Comparison of ENCODE assay signal across 8 cellular contexts in the genomic region with DNA sequence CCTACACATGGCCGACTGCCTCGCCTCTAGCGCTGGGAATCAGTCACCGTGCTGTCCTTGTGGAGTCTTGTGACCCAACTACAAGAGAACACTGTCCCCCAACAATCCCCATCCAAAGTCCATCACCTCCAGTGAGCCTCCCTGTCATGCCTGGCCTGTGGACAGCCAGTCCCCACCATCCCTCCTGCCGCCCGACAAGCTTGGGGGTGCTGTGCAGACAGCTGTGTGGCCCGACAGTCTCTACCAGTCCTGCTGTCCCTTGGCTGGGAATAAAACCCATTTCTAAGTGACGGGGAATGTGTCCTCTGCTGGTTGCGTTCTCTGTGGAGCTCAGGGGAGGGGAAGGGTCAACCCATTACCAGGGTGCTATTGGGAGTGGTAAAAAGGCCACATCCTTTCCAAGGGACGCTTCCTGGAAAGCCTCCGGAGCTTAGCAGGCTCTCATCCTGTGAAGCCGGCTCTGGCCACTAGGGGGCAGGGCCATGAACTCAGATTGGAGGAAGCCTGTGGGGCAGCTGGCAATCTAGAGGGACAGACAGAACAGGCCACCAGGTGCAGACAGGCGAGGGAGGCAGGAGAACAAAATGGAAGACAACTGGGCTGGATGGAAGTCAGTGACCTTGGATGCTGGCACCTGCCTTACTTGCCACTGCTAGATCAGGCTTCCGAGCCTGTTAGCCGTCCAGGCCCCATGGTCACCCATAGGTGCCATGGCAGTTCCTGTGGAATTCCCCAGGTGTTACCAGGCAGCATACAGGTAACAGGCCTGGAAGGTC. TPM values are rescaled to one million over a fixed set of nuclear protein-coding genes. Genes with fewer than 3 reads are reported as not detected.
DNase-seq lines count a peak whose midpoint lies in the region; ATAC-seq lines count a peak whose summit lies in the region.

No MANE protein-coding gene starts in this region.

- peak; percentile 50 for DNase-seq in COLO829 (ENCODE audit: low spot score)
- DNase-seq in HT-29 (ENCODE audit: low spot score) = peak; percentile 77
- peak; percentile 62 for DNase-seq in SW480 (ENCODE audit: low spot score)
- peak; percentile 45 for DNase-seq in activated naive CD8-positive, alpha-beta T cell treated with anti-CD3 and anti-CD28 coated beads, Interleukin-2, amount 50 U/mL, for 16 hours (ENCODE audit: low read depth, low spot score)
- DNase-seq in right cardiac atrium = peak; percentile 77 to 90 (median 89)
- peak; percentile 43 to 69 for DNase-seq in stimulated activated CD4-positive, alpha-beta T cell treated with anti-CD3 and anti-CD28 coated beads, Interleukin-12 subunit alpha, Interleukin-12 subunit beta, amount 100 ng/mL, for 24 hours (ENCODE audit: low read depth in 2 of 2)

- H3K9me3 ChIP-seq in right cardiac atrium (ENCODE audit: control insufficient read depth, low read length) = no peaks in the 10 kb centered on the region

- no peaks in the 10 kb centered on the region for H3K27me3 ChIP-seq in right cardiac atrium (ENCODE audit: control insufficient read depth, insufficient read depth)

- no peak overlapping the region for H3K4me3 ChIP-seq in right cardiac atrium (ENCODE audit: low read length)

- H3K4me1 ChIP-seq in right cardiac atrium (ENCODE audit: control insufficient read depth, insufficient read depth, low read length) = no peaks in the 10 kb centered on the region

- peak; percentile 67 for ATAC-seq in GM19397 (IDR thresholded peaks at IDR 0.05; ENCODE audit: unreplicated experiment)
- ATAC-seq in right cardiac atrium = peak; percentile 44 to 70
- no peak for ATAC-seq in HG03025 (IDR thresholded peaks at IDR 0.05; ENCODE audit: low FRiP score, unreplicated experiment)

- WGBS in right cardiac atrium = 66% methylated on average over 15 of the region's 15 CpGs

- H3K27ac ChIP-seq in right cardiac atrium (ENCODE audit: low read length) = no peak overlapping the region

- intact Hi-C loops in right cardiac atrium (cut with DNase I) = loop anchor here in 1 of 4 donors (5.0 kb wide), 1 partner anchor 43 kb away; no protein-coding TSS in a partner anchor

RNA-seq across cellular contexts. Expression of a gene that starts 12.0 kb away (rescaled TPM):
- total RNA-seq in HT-29 (2014; rRNA removed; shearing (Covaris generic)) = 13.4 and 14.4 TPM in 2 replicates
- 10 to 100 TPM; 13.8 to 20.1 (median 15.9) TPM for total RNA-seq in right cardiac atrium
- polyA plus RNA-seq in right cardiac atrium = 6.5 TPM

RNA-seq across cellular contexts. Expression of a gene that starts 46.0 kb away (rescaled TPM):
- 4.2 and 7.4 TPM in 2 replicates for total RNA-seq in HT-29 (2014; rRNA removed; shearing (Covaris generic))
- total RNA-seq in right cardiac atrium = 10 to 100 TPM; 19.0 to 29.9 (median 23.6) TPM
- 19.2 TPM for polyA plus RNA-seq in right cardiac atrium
